Comparison of ENCODE assay signal across 2 cellular contexts in genomic region chr3:146504546-146505197, GRCh38.
TF ChIP-seq lines count a peak whose summit lies in the region.

No MANE protein-coding gene starts in this region.

TF ChIP-seq in HepG2, 621 proteins besides CTCF, POLR2A, EP300 and RAD21:
- TF ChIP-seq ATM (IDR thresholded peaks at IDR 0.05; ENCODE audit: borderline replicate concordance) (no peak), TFE3 (CRISPR knock-in tag; IDR thresholded peaks at IDR 0.05) (no peak), FOSL1 (CRISPR knock-in tag; IDR thresholded peaks at IDR 0.05; ENCODE audit: borderline replicate concordance) (no peak), ZBTB2 (CRISPR knock-in tag; IDR thresholded peaks at IDR 0.05; ENCODE audit: low read depth) (no peak), HOXD1 (CRISPR knock-in tag; IDR thresholded peaks at IDR 0.05) (no peak), ADNP (CRISPR knock-in tag; IDR thresholded peaks at IDR 0.05) (no peak), KDM2A (CRISPR knock-in tag; IDR thresholded peaks at IDR 0.05; ENCODE audit: borderline replicate concordance, low read depth) (no peak), REL (CRISPR knock-in tag; conservative IDR thresholded peaks at IDR 0.05) (no peak), TBP (CRISPR knock-in tag; IDR thresholded peaks at IDR 0.05) (no peak), ZNF12 (CRISPR knock-in tag; IDR thresholded peaks at IDR 0.05) (no peak), GFI1 (CRISPR knock-in tag; IDR thresholded peaks at IDR 0.05; ENCODE audit: borderline replicate concordance) (no peak), SKI (IDR thresholded peaks at IDR 0.05; ENCODE audit: partially characterized antibody) (no peak), PAWR (CRISPR knock-in tag; IDR thresholded peaks at IDR 0.05; ENCODE audit: borderline replicate concordance) (no peak), FOXA1 (IDR thresholded peaks at IDR 0.05) (no peak), FOXA1 (CRISPR knock-in tag; IDR thresholded peaks at IDR 0.05) (no peak), HNRNPL (IDR thresholded peaks at IDR 0.05; ENCODE audit: low read depth, low read length) (no peak), ZNF761 (CRISPR knock-in tag; conservative IDR thresholded peaks at IDR 0.05) (no peak), ZNF205 (CRISPR knock-in tag; IDR thresholded peaks at IDR 0.05) (no peak), KLF13 (CRISPR knock-in tag; IDR thresholded peaks at IDR 0.05) (no peak)

TF ChIP-seq in HEK293T, 16 proteins besides CTCF, POLR2A, EP300 and RAD21:
- no peak for TF ChIP-seq CTBP1 (IDR thresholded peaks at IDR 0.05; ENCODE audit: borderline replicate concordance)
- TF ChIP-seq FOXK2 (IDR thresholded peaks at IDR 0.05) = no peak
- no peak for TF ChIP-seq FOXM1 (IDR thresholded peaks at IDR 0.05; ENCODE audit: borderline replicate concordance)
- no peak for TF ChIP-seq L3MBTL2 (conservative IDR thresholded peaks at IDR 0.05)
- no peak for TF ChIP-seq PKNOX1 (IDR thresholded peaks at IDR 0.05)
- no peak for TF ChIP-seq LEF1 (IDR thresholded peaks at IDR 0.05; ENCODE audit: borderline replicate concordance)
- TF ChIP-seq BHLHE40 (IDR thresholded peaks at IDR 0.05; ENCODE audit: borderline replicate concordance) = no peak
